Comparison of ENCODE assay signal across 8 cellular contexts in genomic region chr10:67306588-67307205, GRCh38.
DNase-seq lines count a peak whose midpoint lies in the region; ATAC-seq and FAIRE-seq lines count a peak whose summit lies in the region.

No MANE protein-coding gene starts in this region.

- no peak overlapping the region for H3K27ac ChIP-seq in mesendoderm (ENCODE audit: low read depth, low read length)

- H3K36me3 Mint-ChIP-seq in activated T-cell treated with anti-CD3 and anti-CD28 coated beads, Interleukin-2, amount 50 U/mL, for 4 hours (ENCODE audit: insufficient read depth) = no peaks in the 10 kb centered on the region
- H3K36me3 Mint-ChIP-seq in stimulated activated memory B cell treated with anti-CD40 and anti-IgM and Interleukin-4, amounts not matched to agents 10 μg/mL and 1 μg/mL and 100 μg/mL, for 72 hours = no peaks in the 10 kb centered on the region

- H3K27me3 Mint-ChIP-seq in activated T-cell treated with anti-CD3 and anti-CD28 coated beads, Interleukin-2, amount 50 U/mL, for 4 hours (ENCODE audit: low read depth) = no peaks in the 10 kb centered on the region
- no peaks in the 10 kb centered on the region for H3K27me3 Mint-ChIP-seq in stimulated activated memory B cell treated with anti-CD40 and anti-IgM and Interleukin-4, amounts not matched to agents 10 μg/mL and 1 μg/mL and 100 μg/mL, for 72 hours

- peaks cover 11% of the 10 kb centered on the region for H3K9me3 Mint-ChIP-seq in activated T-cell treated with anti-CD3 and anti-CD28 coated beads, Interleukin-2, amount 50 U/mL, for 4 hours
- peaks cover 8% of the 10 kb centered on the region for H3K9me3 Mint-ChIP-seq in stimulated activated memory B cell treated with anti-CD40 and anti-IgM and Interleukin-4, amounts not matched to agents 10 μg/mL and 1 μg/mL and 100 μg/mL, for 72 hours

- no peak overlapping the region for H3K27ac Mint-ChIP-seq in stimulated activated memory B cell treated with anti-CD40 and anti-IgM and Interleukin-4, amounts not matched to agents 10 μg/mL and 1 μg/mL and 100 μg/mL, for 72 hours

- no peak overlapping the region for H2AK5ac ChIP-seq in mesendoderm (ENCODE audit: low read length)

- H4K5ac ChIP-seq in mesendoderm (ENCODE audit: low read length) = no peak overlapping the region

- H2BK15ac ChIP-seq in mesendoderm (replicated peaks; ENCODE audit: low read depth) = no peak overlapping the region

- H3K23ac ChIP-seq in mesendoderm (ENCODE audit: low read length) = no peak overlapping the region

- H3K4me3 Mint-ChIP-seq in activated T-cell treated with anti-CD3 and anti-CD28 coated beads, Interleukin-2, amount 50 U/mL, for 4 hours = no peak overlapping the region
- H3K4me3 Mint-ChIP-seq in stimulated activated memory B cell treated with anti-CD40 and anti-IgM and Interleukin-4, amounts not matched to agents 10 μg/mL and 1 μg/mL and 100 μg/mL, for 72 hours = no peak overlapping the region

- no peaks in the 10 kb centered on the region for H3K27me3 ChIP-seq in mesendoderm (ENCODE audit: insufficient read depth, low read length, poor library complexity)

- no peaks in the 10 kb centered on the region for H3K36me3 ChIP-seq in mesendoderm (ENCODE audit: control insufficient read depth, insufficient read depth, low read length)

- no peaks in the 10 kb centered on the region for H3K4me1 ChIP-seq in mesendoderm (ENCODE audit: control insufficient read depth, low read depth, low read length)

- H3K56ac ChIP-seq in mesendoderm (ENCODE audit: low read length) = no peak overlapping the region

- no CpG with 5 or more reads among the region's 2 CpGs for WGBS in mesendoderm (ENCODE audit: extremely low coverage, insufficient coverage, low lambda C conversion rate)

- H3K4me3 ChIP-seq in mesendoderm (ENCODE audit: low read length) = no peak overlapping the region

- no peak for ATAC-seq in activated T-cell treated with anti-CD3 and anti-CD28 coated beads, Interleukin-2, amount 50 U/mL, for 4 hours
- no peak for ATAC-seq in stimulated activated memory B cell treated with anti-CD40 and anti-IgM and Interleukin-4, amounts not matched to agents 10 μg/mL and 1 μg/mL and 100 μg/mL, for 72 hours

- no peak overlapping the region for H3K9ac ChIP-seq in mesendoderm (ENCODE audit: low read length)

- H3K4ac ChIP-seq in mesendoderm (ENCODE audit: low read depth, low read length) = no peak overlapping the region

- no peak for FAIRE-seq in HTR-8/SVneo (lab: Jason Lieb, UNC)

- H3K18ac ChIP-seq in mesendoderm (ENCODE audit: low read length) = no peak overlapping the region

- H2BK5ac ChIP-seq in mesendoderm (ENCODE audit: low read length) = no peak overlapping the region

- no peak overlapping the region for H4K8ac ChIP-seq in mesendoderm (ENCODE audit: low read depth, low read length)

- no peaks in the 10 kb centered on the region for H3K79me2 ChIP-seq in mesendoderm (ENCODE audit: control insufficient read depth, insufficient read depth, low read length)

- DNase-seq in DMS53 treated with DMSO at 0.1 percent for 48 hours (lab: John Stamatoyannopoulos, UW; ENCODE audit: unreplicated experiment) (peak; percentile 46), HTR-8/SVneo (ENCODE audit: insufficient read length, low spot score) (peak; percentile 3), astrocyte of the hippocampus (ENCODE audit: low read depth, low spot score) (peak; percentile 38), mesendoderm (peak; percentile 59), NCI-H187 (lab: John Stamatoyannopoulos, UW) (no peak)
- no peak for DNase-seq in activated T-cell treated with anti-CD3 and anti-CD28 coated beads, Interleukin-2, amount 50 U/mL, for 4 hours
- DNase-seq in activated CD8-positive, alpha-beta memory T cell treated with anti-CD3 and anti-CD28 coated beads for 24 hours = no peak

- H3K4me1 Mint-ChIP-seq in activated T-cell treated with anti-CD3 and anti-CD28 coated beads, Interleukin-2, amount 50 U/mL, for 4 hours (ENCODE audit: low read depth) = no peaks in the 10 kb centered on the region
- H3K4me1 Mint-ChIP-seq in stimulated activated memory B cell treated with anti-CD40 and anti-IgM and Interleukin-4, amounts not matched to agents 10 μg/mL and 1 μg/mL and 100 μg/mL, for 72 hours = no peaks in the 10 kb centered on the region

- H3K4me2 ChIP-seq in mesendoderm (ENCODE audit: low read length) = no peak overlapping the region

- H2BK120ac ChIP-seq in mesendoderm (ENCODE audit: low read depth, low read length) = no peak overlapping the region

- no peaks in the 10 kb centered on the region for H3K79me1 ChIP-seq in mesendoderm (ENCODE audit: low read length)

Comparison
In these comparisons a context has a peak if more than half of its experiments do, and no peak if none do; other contexts are left out.
1. DNase-seq: peak in DMS53 treated with DMSO at 0.1 percent for 48 hours (single experiment), HTR-8/SVneo (single experiment), astrocyte of the hippocampus (single experiment) and mesendoderm (single experiment); none in NCI-H187 (0 of 2), activated T-cell treated with anti-CD3 and anti-CD28 coated beads, Interleukin-2, amount 50 U/mL, for 4 hours (single experiment) and activated CD8-positive, alpha-beta memory T cell treated with anti-CD3 and anti-CD28 coated beads for 24 hours (single experiment).